In the genomic region with DNA sequence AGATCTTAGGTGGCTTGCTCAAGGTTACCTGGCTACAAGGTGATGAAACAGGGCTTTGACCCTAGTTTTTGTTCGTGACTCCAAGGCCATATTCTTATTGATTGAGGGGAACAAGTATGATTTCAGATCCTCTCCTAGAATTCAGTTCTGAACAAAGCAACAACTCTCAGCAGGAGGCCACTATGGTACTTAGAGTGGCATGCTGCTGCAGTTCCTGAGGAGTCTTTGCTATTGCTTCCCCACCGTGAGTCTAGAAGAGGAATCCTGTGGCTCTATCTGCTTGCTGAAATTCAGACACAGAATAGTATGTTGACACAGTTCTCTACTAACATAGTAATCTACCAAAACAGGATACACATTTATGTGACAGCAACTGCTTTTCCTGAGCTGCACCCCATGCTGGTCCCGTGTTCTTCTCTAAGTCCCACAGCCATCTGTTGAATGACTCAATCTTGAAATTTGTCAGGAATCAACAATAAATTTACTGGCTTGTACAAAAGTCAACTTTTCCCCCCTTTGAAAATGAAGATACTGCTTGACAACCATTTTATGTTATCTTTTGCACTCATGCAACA, we compare ENCODE assay signal across 1 cellular context.
TF ChIP-seq lines count a peak whose summit lies in the region.

No MANE protein-coding gene starts in this region.

TF ChIP-seq in H1, 55 proteins besides CTCF, POLR2A, EP300 and RAD21 (continued from another document):
- TF ChIP-seq RBBP5 (IDR thresholded peaks at IDR 0.05; ENCODE audit: borderline replicate concordance, low read depth, low read length) (no peak), SUZ12 (IDR thresholded peaks at IDR 0.05; ENCODE audit: low read length) (no peak), GTF2F1 (IDR thresholded peaks at IDR 0.05; ENCODE audit: borderline replicate concordance, low read depth, low read length) (no peak), CHD1 (IDR thresholded peaks at IDR 0.05; ENCODE audit: low read depth, low read length) (no peak)
